Comparison of ENCODE assay signal across 19 cellular contexts in genomic region chr5:154059583-154059982, GRCh38. TPM values are rescaled to one million over a fixed set of nuclear protein-coding genes. Genes with fewer than 3 reads are reported as not detected.
DNase-seq lines count a peak whose midpoint lies in the region; ATAC-seq and TF ChIP-seq lines count a peak whose summit lies in the region.
"Had no signal": no experiment of that assay in that cellular context is flagged by ENCODE, and none has a peak within 500 bp of the region (broad histone marks: within the 10 kb centered on the region; RNA-seq: fewer than 3 reads in every experiment).

No MANE protein-coding gene starts in this region.

- no peaks in the 10 kb centered on the region for H3K4me1 ChIP-seq in effector memory CD4-positive, alpha-beta T cell (ENCODE audit: control insufficient read depth, insufficient read depth, low read length, poor library complexity, severe bottlenecking)

- no peaks in the 10 kb centered on the region for H3K9me3 Mint-ChIP-seq in CD4-positive, alpha-beta T cell
- H3K9me3 Mint-ChIP-seq in immature natural killer cell = peaks cover 0 to 1% (median 0%) of the 10 kb centered on the region in 6 donors

- intact Hi-C loops in CD4-positive, alpha-beta T cell (cut with DNase I, micrococcal nuclease) = no loop called here
- intact Hi-C loops in head of caudate nucleus (cut with DNase I) = no loop called here

- peak; percentile 24 for ATAC-seq in CD4-positive, alpha-beta T cell (ENCODE audit: poor library complexity)
- peak; percentile 6 for ATAC-seq in GM18498 (IDR thresholded peaks at IDR 0.05; ENCODE audit: unreplicated experiment)
- ATAC-seq in T-helper 17 cell = peak; percentile 80
- no peak for ATAC-seq in HG03521 (IDR thresholded peaks at IDR 0.05; ENCODE audit: unreplicated experiment)
- ATAC-seq: Panc1, SK-N-SH treated with all-trans-retinoic acid at 6 μM for 48 hours had no signal

- H3K4me3 Mint-ChIP-seq in CD4-positive, alpha-beta T cell = no peak overlapping the region
- H3K4me3 Mint-ChIP-seq in T-helper 17 cell (peak overlapping the region; percentile 53), immature natural killer cell (peak overlapping the region in 4 of 5 donors; percentile 56 to 74 (median 67))

- peaks cover 23% of the 10 kb centered on the region for H3K4me1 Mint-ChIP-seq in CD4-positive, alpha-beta T cell (ENCODE audit: low read depth)
- H3K4me1 Mint-ChIP-seq in T-helper 17 cell (peaks cover 25% of the 10 kb centered on the region), immature natural killer cell (peaks cover 30 to 32% of the 10 kb centered on the region in 2 donors)

- no peaks in the 10 kb centered on the region for H3K27me3 ChIP-seq in CD4-positive, alpha-beta T cell (ENCODE audit: control insufficient read depth, insufficient read depth, low read length)
- no peaks in the 10 kb centered on the region for H3K27me3 ChIP-seq in effector memory CD4-positive, alpha-beta T cell (replicated peaks; ENCODE audit: control insufficient read depth, insufficient read depth, low read length, poor library complexity, severe bottlenecking)

- no peaks in the 10 kb centered on the region for H3K36me3 ChIP-seq in effector memory CD4-positive, alpha-beta T cell (ENCODE audit: control insufficient read depth, insufficient read depth, low read length)

- H3K9me3 ChIP-seq in CD4-positive, alpha-beta T cell (ENCODE audit: control insufficient read depth, low read length) = no peaks in the 10 kb centered on the region
- no peaks in the 10 kb centered on the region for H3K9me3 ChIP-seq in T-helper 17 cell (ENCODE audit: control insufficient read depth, low read length, poor library complexity, severe bottlenecking)
- H3K9me3 ChIP-seq in effector memory CD4-positive, alpha-beta T cell (ENCODE audit: control insufficient read depth, low read length) = no peaks in the 10 kb centered on the region

- H3K27me3 Mint-ChIP-seq in CD4-positive, alpha-beta T cell = no peaks in the 10 kb centered on the region
- no peaks in the 10 kb centered on the region for H3K27me3 Mint-ChIP-seq in T-helper 17 cell
- peaks cover 0 to 2% (median 0%) of the 10 kb centered on the region in 3 donors for H3K27me3 Mint-ChIP-seq in immature natural killer cell (ENCODE audit: low read depth in 3 of 3)

- CTCF ChIA-PET in CD4-positive, alpha-beta T cell (lab: Charles Lee) = interaction anchor here (0.6 to 2.7 kb wide), 3 partner anchors 10 to 70 kb away, joined by 3 to 7 read pairs (median 3); no protein-coding TSS in a partner anchor

- POLR2A ChIA-PET in CD4-positive, alpha-beta T cell (lab: Charles Lee) = interaction anchor here (2.3 kb wide), 1 partner anchor 21 kb away, joined by 9 read pairs; the partner anchor contains the start of genes FAM114A2 and MFAP3

- H3K27ac Mint-ChIP-seq in CD4-positive, alpha-beta T cell = no peak overlapping the region
- H3K27ac Mint-ChIP-seq in T-helper 17 cell (peak overlapping the region; percentile 87), immature natural killer cell (peak overlapping the region; percentile 27 to 82 (median 79))

- no peak overlapping the region for H3K27ac ChIP-seq in CD4-positive, alpha-beta T cell (ENCODE audit: low read depth, low read length)
- no peak overlapping the region for H3K27ac ChIP-seq in effector memory CD4-positive, alpha-beta T cell (ENCODE audit: insufficient read depth, low read length, poor library complexity, severe bottlenecking)

- DNase-seq in CD4-positive, alpha-beta T cell = no peak
- DNase-seq in T-helper 17 cell (no peak), immature natural killer cell (no peak), DMS114 treated with DMSO at 0.1 percent for 48 hours (lab: John Stamatoyannopoulos, UW; ENCODE audit: unreplicated experiment) (no peak), head of caudate nucleus (no peak)
- DNase-seq in effector memory CD4-positive, alpha-beta T cell = no peak
- DNase-seq: AML-193, DMS153, HCEC 1CT, KG1, NCI-H1417 treated with DMSO at 0.1 percent for 48 hours, NCI-H2029, NCI-H2171 treated with DMSO at 0.1 percent for 48 hours, NCI-H774, Right ventricle myocardium superior had no signal

- peaks cover 22% of the 10 kb centered on the region for H3K36me3 Mint-ChIP-seq in CD4-positive, alpha-beta T cell (ENCODE audit: low read depth)
- peaks cover 4% of the 10 kb centered on the region for H3K36me3 Mint-ChIP-seq in T-helper 17 cell (ENCODE audit: low read depth)
- H3K36me3 Mint-ChIP-seq in immature natural killer cell = peaks cover 0 to 9% (median 5%) of the 10 kb centered on the region in 3 donors

- no peak overlapping the region for H3K4me3 ChIP-seq in effector memory CD4-positive, alpha-beta T cell (ENCODE audit: insufficient read depth, low read depth, low read length, poor library complexity, severe bottlenecking)

- no peak for TF ChIP-seq CTCF in CD4-positive, alpha-beta T cell (IDR thresholded peaks at IDR 0.05)

RNA-seq across cellular contexts. Expression of gene MFAP3, which starts 20.8 kb away (rescaled TPM):
- 10 to 100 TPM; 14.9 to 17.7 TPM for total RNA-seq in CD4-positive, alpha-beta T cell
- total RNA-seq in T-helper 17 cell = 10 to 100 TPM; 18.0 to 19.3 TPM
- 10 to 100 TPM in 1 of 3 donors, 1 to 10 TPM in 2; 4.6 to 14.1 (median 6.0) TPM for polyA plus RNA-seq in immature natural killer cell

RNA-seq across cellular contexts. Expression of gene FAM114A2, which starts 20.9 kb away (rescaled TPM):
- total RNA-seq in CD4-positive, alpha-beta T cell = 10 to 100 TPM; 21.9 to 23.3 TPM
- total RNA-seq in T-helper 17 cell = 10 to 100 TPM; 21.9 to 25.8 TPM
- 10 to 100 TPM; 11.5 to 20.1 (median 12.7) TPM for polyA plus RNA-seq in immature natural killer cell
